18 cellular contexts compared by ENCODE assay signal in the genomic region with DNA sequence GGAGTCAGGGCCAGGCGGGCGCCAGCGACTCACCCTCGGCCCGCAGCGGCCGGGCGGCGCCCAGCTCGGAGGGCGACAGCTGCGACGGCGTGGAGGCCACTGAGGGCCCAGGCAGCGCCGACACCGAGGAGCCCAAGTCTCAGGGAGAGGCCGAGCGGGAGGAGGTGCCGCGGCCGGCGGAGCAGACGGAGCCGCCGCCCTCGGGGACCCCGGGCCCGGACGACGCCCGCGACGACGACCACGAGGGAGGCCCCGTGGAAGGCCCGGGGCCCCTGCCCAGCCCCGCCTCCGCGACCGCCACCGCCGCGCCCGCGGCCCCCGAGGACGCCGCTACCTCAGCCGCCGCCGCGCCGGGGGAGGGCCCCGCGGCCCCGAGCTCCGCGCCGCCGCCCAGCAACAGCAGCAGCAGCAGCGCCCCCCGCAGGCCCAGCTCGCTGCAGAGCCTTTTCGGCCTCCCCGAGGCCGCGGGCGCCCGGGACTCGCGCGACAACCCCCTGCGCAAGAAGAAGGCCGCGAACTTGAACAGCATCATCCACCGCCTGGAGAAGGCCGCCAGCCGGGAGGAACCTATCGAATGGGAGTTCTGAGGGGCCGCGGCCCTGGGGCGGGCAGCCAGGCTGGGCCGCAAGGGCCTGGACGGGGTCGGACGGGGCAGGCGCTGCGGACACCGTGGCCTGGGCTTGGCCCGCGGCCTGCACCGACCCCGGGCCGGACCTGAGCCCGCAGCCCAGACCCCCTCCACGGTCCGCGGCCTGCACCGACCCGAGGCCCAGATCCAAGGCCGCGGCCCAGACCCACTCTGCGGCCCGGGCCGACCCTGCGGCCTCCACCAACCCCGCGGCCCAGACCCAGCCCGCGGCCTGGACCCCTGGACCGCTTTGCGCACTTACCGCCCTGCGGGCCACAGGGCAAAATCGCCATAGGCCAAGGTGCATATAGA. TPM values are rescaled to one million over a fixed set of nuclear protein-coding genes. Genes with fewer than 3 reads are reported as not detected.
DNase-seq lines count a peak whose midpoint lies in the region; ATAC-seq, FAIRE-seq and TF ChIP-seq lines count a peak whose summit lies in the region.
"Had no signal": no experiment of that assay in that cellular context is flagged by ENCODE, and none has a peak within 500 bp of the region (broad histone marks: within the 10 kb centered on the region; RNA-seq: fewer than 3 reads in every experiment).

No MANE protein-coding gene starts in this region.

- H3K9ac ChIP-seq in SK-N-SH (no peak overlapping the region), K562 (ENCODE audit: insufficient read depth in 1 of 2, low read depth in 2 of 2, low read length in 2 of 2) (no peak overlapping the region)

- FAIRE-seq in K562 (lab: Jason Lieb, UNC): no peak
- FAIRE-seq: GM19239, RCC 7860 had no signal

- H3K79me2 ChIP-seq in SK-N-SH (ENCODE audit: insufficient read depth) (no peaks in the 10 kb centered on the region), K562 (ENCODE audit: control insufficient read depth, insufficient read depth, low read length) (no peaks in the 10 kb centered on the region)

- no peak for TF ChIP-seq EP300 in SK-N-SH (IDR thresholded peaks at IDR 0.05; ENCODE audit: borderline replicate concordance in 1 of 2, low read depth in 1 of 2, low read length in 1 of 2)
- TF ChIP-seq EP300 in K562 (IDR thresholded peaks at IDR 0.05; ENCODE audit: low read length): no peak

- H2AFZ ChIP-seq in SK-N-SH (ENCODE audit: low read depth): no peak overlapping the region
- no peak overlapping the region for H2AFZ ChIP-seq in K562 (ENCODE audit: low read depth, low read length)

- DNase-seq in SK-N-SH (peak; percentile 49), K562 (ENCODE audit: extremely low read depth in 1 of 4, low spot score in 3 of 4) (peak in 1 of 4 experiments; percentile 48), iPS-NIHi7 (ENCODE audit: extremely low spot score) (peak; percentile 53), testis (peak; percentile 33), DMS79 (lab: John Stamatoyannopoulos, UW) (no peak), inferior parietal cortex (ENCODE audit: extremely low spot score) (no peak), NCI-H1436 (lab: John Stamatoyannopoulos, UW) (no peak)
- DNase-seq: 8988T; GF-D8; IMR-90; NCI-H1092 treated with DMSO at 0.1 percent for 48 hours; NCI-H510A; NCI-H748 treated with DMSO at 0.1 percent for 48 hours; NK-92 treated with Interleukin-12 subunit alpha and Interleukin-12 subunit beta, amount 100 ng/mL, for 24 hours had no signal

- no TSS peak for BruUV-seq in K562 (replicated peaks; lab: Mats Ljungman, UMichigan)

- POLR2A ChIA-PET in SK-N-SH (lab: Yijun Ruan, JAX) (no interaction called here), K562 (lab: Yijun Ruan, JAX) (interaction anchor here (0.6 kb wide), 1 partner anchor 10 kb away, joined by 3 read pairs; no protein-coding TSS in a partner anchor)

- H3K4me1 ChIP-seq in SK-N-SH (ENCODE audit: control insufficient read depth in 1 of 2, insufficient read depth in 2 of 2, low read depth in 1 of 2, low read length in 1 of 2) (peaks cover 0 to 34% of the 10 kb centered on the region in 2 experiments; a peak in 2 of 4 replicates), K562 (replicated peaks in 1 of 2; ENCODE audit: control insufficient read depth in 2 of 2, insufficient read depth in 2 of 2, low read length in 2 of 2) (peaks cover 18% of the 10 kb centered on the region in 2 experiments), testis (no peaks in the 10 kb centered on the region)

- H3F3A ChIP-seq in SK-N-SH (replicated peaks; ENCODE audit: insufficient read depth): no peaks in the 10 kb centered on the region

- no peak overlapping the region for H3K27ac ChIP-seq in SK-N-SH (ENCODE audit: low read depth in 2 of 2, low read length in 1 of 2)
- no peak overlapping the region for H3K27ac ChIP-seq in K562 (ENCODE audit: extremely low read depth, low read depth, low read length)
- peak overlapping the region; percentile 8 to 18 for H3K27ac ChIP-seq in testis

- H3K9me2 ChIP-seq in SK-N-SH: no peaks in the 10 kb centered on the region

- H3K9me3 ChIP-seq in SK-N-SH: no peaks in the 10 kb centered on the region
- H3K9me3 ChIP-seq in K562 (replicated peaks; ENCODE audit: control insufficient read depth, insufficient read depth, low read depth, low read length): no peaks in the 10 kb centered on the region
- no peaks in the 10 kb centered on the region for H3K9me3 ChIP-seq in testis

- intact Hi-C loops in K562 (cut with micrococcal nuclease) (no loop called here), testis (cut with DNase I; ENCODE audit: low total_unique reads) (no loop called here)

- TF ChIP-seq RAD21 in SK-N-SH (IDR thresholded peaks at IDR 0.05; ENCODE audit: low read length) (no peak), K562 (CRISPR knock-in tag; conservative IDR thresholded peaks at IDR 0.05 in 1 of 2, IDR thresholded peaks at IDR 0.05 in 1 of 2) (no peak)

- 94% methylated on average over 60 of the region's 117 CpGs for WGBS in SK-N-SH (ENCODE audit: low lambda C conversion rate)
- 95% methylated on average over 51 of the region's 117 CpGs for WGBS in K562 (ENCODE audit: insufficient coverage, low coverage, missing lambda C conversion rate)
- WGBS in testis, 2 donors: 72 to 84% methylated on average over 25 to 70 of the region's 117 CpGs

- H3K4me2 ChIP-seq in SK-N-SH (no peak overlapping the region), K562 (ENCODE audit: insufficient read depth, low read length) (no peak overlapping the region)

- ATAC-seq in SK-N-SH treated with all-trans-retinoic acid at 6 μM for 48 hours (no peak), K562 (no peak)
- ATAC-seq: Right ventricle myocardium inferior had no signal

- no peaks in the 10 kb centered on the region for H3K9me1 ChIP-seq in K562 (ENCODE audit: control insufficient read depth, insufficient read depth, low read length)

- H4K20me1 ChIP-seq in SK-N-SH (ENCODE audit: insufficient read depth): no peaks in the 10 kb centered on the region
- peaks cover 5% of the 10 kb centered on the region; the same call in 1 of the 2 replicates for H4K20me1 ChIP-seq in K562 (replicated peaks; ENCODE audit: control insufficient read depth, insufficient read depth, low read length)

- 0 out of 2 replicates have a peak, but pooled peaks have one; percentile 17 for TF ChIP-seq CTCF in SK-N-SH (IDR thresholded peaks at IDR 0.05)
- TF ChIP-seq CTCF in K562 (IDR thresholded peaks at IDR 0.05 in 2 of 3, conservative IDR thresholded peaks at IDR 0.05 in 1 of 3; ENCODE audit: insufficient read depth in 2 of 3, low read depth in 1 of 3, low read length in 3 of 3): no peak
- no peak for TF ChIP-seq CTCF in testis (IDR thresholded peaks at IDR 0.05)

- H3K4me3 ChIP-seq in SK-N-SH (ENCODE audit: low read depth in 2 of 2, low read length in 1 of 2) (no peak overlapping the region), K562 (no peak overlapping the region), testis (peak overlapping the region; percentile 27 to 39)

- H3K27me3 ChIP-seq in SK-N-SH (ENCODE audit: insufficient read depth) (no peaks in the 10 kb centered on the region), K562 (ENCODE audit: control insufficient read depth in 2 of 2, insufficient read depth in 2 of 2, low read length in 2 of 2) (no peaks in the 10 kb centered on the region), testis (no peaks in the 10 kb centered on the region)

- in situ Hi-C loops in K562 (cut with MboI): no loop called here

- CTCF ChIA-PET in SK-N-SH (lab: Yijun Ruan, JAX): interaction anchor here (1.4 to 9.3 kb wide), 3 partner anchors 12 to 24 kb away, joined by 6 to 85 read pairs (median 8); no protein-coding TSS in a partner anchor
- CTCF ChIA-PET in K562 (lab: Yijun Ruan, JAX; ENCODE audit: low intra/inter-chr PET ratio): no interaction called here

- H3K36me3 ChIP-seq in SK-N-SH (replicated peaks in 1 of 2; ENCODE audit: control insufficient read depth in 1 of 2, insufficient read depth in 2 of 2, low read length in 1 of 2) (peaks cover 5 to 12% of the 10 kb centered on the region in 2 experiments), K562 (ENCODE audit: control insufficient read depth, insufficient read depth, low read length) (peaks cover 18% of the 10 kb centered on the region; the same call in 2 of the 3 replicates), testis (ENCODE audit: low read depth, missing control alignments) (no peaks in the 10 kb centered on the region)

- TF ChIP-seq POLR2A in K562 (conservative IDR thresholded peaks at IDR 0.05): no peak
- TF ChIP-seq POLR2A in testis (IDR thresholded peaks at IDR 0.05): no peak

TF ChIP-seq in SK-N-SH, 30 proteins besides CTCF, POLR2A, EP300 and RAD21 (continues in another document):
- no peak for TF ChIP-seq FOXM1 (IDR thresholded peaks at IDR 0.05; ENCODE audit: low read depth)

TF ChIP-seq in SK-N-SH treated with all-trans-retinoic acid at 6 μM for 48 hours, 23 proteins besides CTCF, POLR2A, EP300 and RAD21 (continues in another document):
- TF ChIP-seq PPARA (CRISPR knock-in tag; IDR thresholded peaks at IDR 0.05; ENCODE audit: borderline replicate concordance) (no peak), GLIS3 (CRISPR knock-in tag; IDR thresholded peaks at IDR 0.05) (no peak)

TF ChIP-seq in K562, 482 proteins besides CTCF, POLR2A, EP300 and RAD21 (continues in another document):
- no peak for TF ChIP-seq FIP1L1 (IDR thresholded peaks at IDR 0.05; ENCODE audit: low read depth, low read length, poor library complexity, severe bottlenecking)

RNA-seq across cellular contexts. Expression of a gene that starts 37.9 kb away (rescaled TPM):
- 3.8 and 4.7 TPM in 2 replicates for polyA plus RNA-seq in SK-N-SH (2012; rRNA removed)
- 1.5 and 3.3 TPM in 2 replicates for polyA plus RNA-seq in SK-N-SH (2012; cell fraction: cytosol; rRNA removed)
- 8.5 and 19.3 TPM in 2 replicates for polyA plus RNA-seq in SK-N-SH (2012; cell fraction: nucleus; rRNA removed)
- 0.72 TPM in 1 of 2 replicates, not detected in the other for total RNA-seq in K562 (2011; cell fraction: chromatin; rRNA removed; ENCODE audit: low replicate concordance)
- 0.66 and 1.0 TPM in 2 replicates for total RNA-seq in K562 (2011; cell fraction: nucleolus; rRNA removed)
- total RNA-seq in K562 (2011; cell fraction: nucleoplasm; rRNA removed): 0.22 and 0.31 TPM in 2 replicates
- total RNA-seq in K562 (2014; rRNA removed): 0.68 TPM in 1 of 2 replicates, not detected in the other
- total RNA-seq in K562 (2014; rRNA removed; fragmentation: Illumina TruSeq; extraction: Trizol): not detected in 2 replicates
- total RNA-seq in K562 (2015; rRNA removed; fragmentation: Illumina TruSeq; extraction: Trizol): 0.08 TPM in 1 of 2 replicates, not detected in the other
- 0.34 and 0.89 TPM in 2 replicates for total RNA-seq in K562 (2021)
- 0.03 and 0.07 TPM in 2 replicates for polyA plus RNA-seq in K562 (2011; rRNA removed)
- 0.13 and 0.64 TPM in 2 replicates for polyA plus RNA-seq in K562 (2011; cell fraction: cytosol; rRNA removed)
- 0.14 and 0.36 TPM in 2 replicates for polyA plus RNA-seq in K562 (2011; cell fraction: nucleus; rRNA removed)
- 0.14 and 0.46 TPM in 2 replicates for polyA plus RNA-seq in K562 (2012)
- polyA plus RNA-seq in K562 (2014; fragmentation: Illumina TruSeq; extraction: Trizol): 0.07 and 0.08 TPM in 2 replicates
- polyA plus RNA-seq in K562 (2014; fragmentation: Nextera tagmentation; extraction: Ambion mirVana): not detected
- 0.07 and 0.12 TPM in 2 replicates for polyA plus RNA-seq in K562 (2014; rRNA removed)
- 0.18 TPM in 1 of 2 replicates, not detected in the other for polyA minus RNA-seq in K562 (2011; rRNA and poly(A)+ RNA removed)
- polyA minus RNA-seq in K562 (2011; cell fraction: cytosol; rRNA and poly(A)+ RNA removed): 0.38 TPM in 1 of 2 replicates, not detected in the other
- 0.22 and 0.40 TPM in 2 replicates for polyA minus RNA-seq in K562 (2011; cell fraction: nucleus; rRNA and poly(A)+ RNA removed)
- 10 to 100 TPM; 22.8 to 26.6 TPM for total RNA-seq in testis
- polyA plus RNA-seq in testis (ENCODE audit: insufficient read depth, low read depth, low replicate concordance): 4.6 TPM

Comparison
In these comparisons a context has a peak if more than half of its experiments do, and no peak if none do; other contexts are left out.
1. DNase-seq: peak in SK-N-SH (single experiment), iPS-NIHi7 (single experiment) and testis (single experiment); none in DMS79 (single experiment), inferior parietal cortex (single experiment) and NCI-H1436 (single experiment).
2. H3K27ac ChIP-seq: peak in testis (2 of 2); none in SK-N-SH (0 of 2) and K562 (single experiment).
3. H3K4me3 ChIP-seq: peak in testis (2 of 2); none in SK-N-SH (0 of 2) and K562 (single experiment).